In the genomic region with DNA sequence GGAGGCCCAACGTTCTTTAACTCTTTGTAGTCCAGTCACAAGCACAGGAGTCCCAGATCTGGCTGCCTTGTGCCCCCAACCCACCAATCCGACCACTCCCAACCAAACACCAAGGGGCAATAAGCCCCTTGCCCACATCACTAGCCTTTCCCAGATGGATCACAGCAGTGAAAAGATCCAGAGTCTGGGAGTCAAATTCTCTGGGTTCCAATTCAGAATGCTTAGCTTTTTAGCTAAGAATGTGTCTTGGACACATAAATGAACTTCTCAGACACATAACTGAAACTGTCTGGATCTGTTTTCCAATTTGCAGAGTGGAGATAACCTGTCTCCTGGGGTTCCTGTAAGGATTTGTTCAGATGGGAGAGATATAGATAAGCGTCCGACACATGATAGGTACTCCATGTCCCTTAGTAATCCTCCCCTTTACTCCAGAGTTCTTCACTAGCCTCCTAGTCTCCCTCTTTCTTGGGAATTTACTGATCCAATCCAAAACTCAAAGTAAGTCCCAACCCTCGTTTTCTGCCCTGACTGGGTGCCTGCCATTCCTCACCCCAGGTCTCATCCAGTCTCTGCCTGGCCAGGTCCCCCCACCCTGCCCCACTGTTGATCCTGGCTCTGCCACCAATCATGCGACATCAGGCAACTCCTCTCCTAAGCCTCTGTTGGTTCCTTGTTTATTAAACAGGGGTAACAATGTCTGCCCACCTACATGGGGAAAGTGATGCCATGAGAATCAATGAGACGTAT, we compare ENCODE assay signal across 9 cellular contexts. TPM values are rescaled to one million over a fixed set of nuclear protein-coding genes. Genes with fewer than 3 reads are reported as not detected.
DNase-seq lines count a peak whose midpoint lies in the region; ATAC-seq and TF ChIP-seq lines count a peak whose summit lies in the region.
"Had no signal": no experiment of that assay in that cellular context is flagged by ENCODE, and none has a peak within 500 bp of the region (broad histone marks: within the 10 kb centered on the region; RNA-seq: fewer than 3 reads in every experiment).

No MANE protein-coding gene starts in this region.

- peak overlapping the region; percentile 95 for H3K27ac Mint-ChIP-seq in neural crest cell (ENCODE audit: unreplicated experiment)

- H3K4me3 Mint-ChIP-seq in neural crest cell, result no peak overlapping the region

- peaks cover 32% of the 10 kb centered on the region for H3K4me1 ChIP-seq in MM.1S (ENCODE audit: low read length)

- H4K20me1 ChIP-seq in MM.1S (ENCODE audit: insufficient read depth, low read length), result no peaks in the 10 kb centered on the region

- H3K79me2 ChIP-seq in MM.1S (ENCODE audit: low read length), result peaks cover 56% of the 10 kb centered on the region

- TF ChIP-seq CTCF in AG10803 (conservative IDR thresholded peaks at IDR 0.05; ENCODE audit: low read length) (no peak), MM.1S (IDR thresholded peaks at IDR 0.05; ENCODE audit: low read length) (no peak), neural crest cell (conservative IDR thresholded peaks at IDR 0.05) (no peak)

- H3K36me3 Mint-ChIP-seq in neural crest cell (ENCODE audit: low read depth), result no peaks in the 10 kb centered on the region

- ATAC-seq in GM18517 (IDR thresholded peaks at IDR 0.05; ENCODE audit: unreplicated experiment), result no peak

- H3F3A ChIP-seq in MM.1S (ENCODE audit: insufficient read depth, low read length), result peaks cover 11% of the 10 kb centered on the region; the same call in 1 of the 2 replicates

- DNase-seq in AG10803 (ENCODE audit: low read depth), result no peak
- no peak for DNase-seq in MM.1S
- DNase-seq in epithelial cell of prostate (ENCODE audit: low read depth, low spot score), result no peak
- DNase-seq in neural crest cell (ENCODE audit: low read depth, low spot score), result no peak
- DNase-seq in ACHN, result no peak
- no peak for DNase-seq in hepatic stellate cell (ENCODE audit: low spot score)
- DNase-seq in stimulated activated CD4-positive, alpha-beta T cell treated with anti-CD3 and anti-CD28 coated beads, Interleukin-4, amount 100 ng/mL, for 1 hour, result no peak

- no peaks in the 10 kb centered on the region for H3K9me3 Mint-ChIP-seq in neural crest cell

- no peaks in the 10 kb centered on the region for H3K36me3 ChIP-seq in MM.1S (replicated peaks; ENCODE audit: insufficient read depth, low read length)

- in situ Hi-C loops in ACHN (cut with HindIII; ENCODE audit: low pct_ligation_motif_present, low pct_unique_long_range_greater_than_20kb, low sequenced_read_pairs), result no loop called here

- no peaks in the 10 kb centered on the region for H3K9me3 ChIP-seq in MM.1S (replicated peaks; ENCODE audit: insufficient read depth, low read length)

- H3K27me3 Mint-ChIP-seq in neural crest cell (ENCODE audit: low read depth), result no peaks in the 10 kb centered on the region

- no peaks in the 10 kb centered on the region for H3K9me2 ChIP-seq in MM.1S (replicated peaks; ENCODE audit: insufficient read depth, low read length)

- H3K4me3 ChIP-seq in AG10803 (ENCODE audit: low read length) (peak overlapping the region; percentile 100), MM.1S (ENCODE audit: low read length) (peak overlapping the region; percentile 90)

- H3K27ac ChIP-seq in MM.1S (ENCODE audit: low read length), result peak overlapping the region; percentile 49; the same call in 1 of the 2 replicates
- peak overlapping the region; percentile 98 for H3K27ac ChIP-seq in epithelial cell of prostate

- H2AFZ ChIP-seq in MM.1S (ENCODE audit: low read length), result peak overlapping the region; percentile 86

- H3K4me2 ChIP-seq in MM.1S (ENCODE audit: low read depth, low read length), result peak overlapping the region; percentile 88

- no peaks in the 10 kb centered on the region for H3K27me3 ChIP-seq in MM.1S (replicated peaks; ENCODE audit: insufficient read depth, low read length)

- H3K4me1 Mint-ChIP-seq in neural crest cell, result peaks cover 25% of the 10 kb centered on the region

- peak overlapping the region; percentile 92 for H3K9ac ChIP-seq in MM.1S (ENCODE audit: low read length)

RNA-seq across cellular contexts. Expression of a gene that starts 0.4 kb away (rescaled TPM):
- 41.5 and 47.7 TPM in 2 replicates for total RNA-seq in neural crest cell

RNA-seq across cellular contexts. Expression of a gene that starts 31.8 kb away (rescaled TPM):
- total RNA-seq in neural crest cell, result 0.47 and 0.55 TPM in 2 replicates
- total RNA-seq: myocyte had no signal

RNA-seq across cellular contexts. Expression of a gene that starts 33.0 kb away (rescaled TPM):
- not detected in 2 replicates for total RNA-seq in neural crest cell

RNA-seq across cellular contexts. Expression of a gene that starts 41.6 kb away (rescaled TPM):
- total RNA-seq in neural crest cell, result 1.6 and 1.7 TPM in 2 replicates
